In genomic region chr20:49761888-49762287, GRCh38 we compare ENCODE assay signal across 7 cellular contexts. TPM values are rescaled to one million over a fixed set of nuclear protein-coding genes. Genes with fewer than 3 reads are reported as not detected.
DNase-seq lines count a peak whose midpoint lies in the region; ATAC-seq, FAIRE-seq and TF ChIP-seq lines count a peak whose summit lies in the region.
"Not testable (repeated sequence)": the region's sequence is repeated elsewhere in the genome, so short reads cannot be mapped to it uniquely, and the experiment has no call there.

No MANE protein-coding gene starts in this region.

- not testable (repeated sequence) for H3K27me3 ChIP-seq in small intestine (ENCODE audit: control insufficient read depth in 2 of 2, insufficient read depth in 2 of 2, low read length in 2 of 2)

- not testable (repeated sequence) for TF ChIP-seq CTCF in chondrocyte (IDR thresholded peaks at IDR 0.05); fibroblast of mammary gland (conservative IDR thresholded peaks at IDR 0.05; ENCODE audit: control insufficient read depth, insufficient read depth, low read depth, low read length); fibroblast of villous mesenchyme (IDR thresholded peaks at IDR 0.05; ENCODE audit: insufficient read depth, low read depth, low read length); omental fat pad (IDR thresholded peaks at IDR 0.05)

- not testable (repeated sequence) for H3K4me3 ChIP-seq in fibroblast of mammary gland (ENCODE audit: control insufficient read depth, low read depth, low read length); fibroblast of villous mesenchyme (ENCODE audit: low read depth, low read length); small intestine (ENCODE audit: low read depth in 1 of 2, low read length in 2 of 2)

- H3K4me3 Mint-ChIP-seq in chondrocyte (ENCODE audit: unreplicated experiment) = not testable (repeated sequence)

- WGBS in small intestine, 3 donors = 67 to 74% (median 71%) methylated on average over 5 to 7 of the region's 7 CpGs

- H3K9me3 Mint-ChIP-seq in chondrocyte (ENCODE audit: low read depth) = not testable (repeated sequence)

- H3K27ac ChIP-seq in small intestine (ENCODE audit: low read depth in 1 of 2, low read length in 1 of 2) = not testable (repeated sequence)

- H3K36me3 ChIP-seq in small intestine (ENCODE audit: control insufficient read depth in 2 of 2, insufficient read depth in 2 of 2, low read length in 2 of 2) = not testable (repeated sequence)

- H3K27ac Mint-ChIP-seq in chondrocyte (ENCODE audit: unreplicated experiment) = peak overlapping the region; percentile 9

- H3K9me3 ChIP-seq in small intestine (ENCODE audit: control insufficient read depth, low read depth) = not testable (repeated sequence)

- H3K36me3 Mint-ChIP-seq in chondrocyte (ENCODE audit: low read depth) = not testable (repeated sequence)

- H3K27me3 Mint-ChIP-seq in chondrocyte (ENCODE audit: low read depth) = not testable (repeated sequence)

- H3K4me1 ChIP-seq in small intestine (ENCODE audit: control insufficient read depth in 2 of 2, insufficient read depth in 1 of 2, low read depth in 1 of 2, low read length in 1 of 2) = not testable (repeated sequence)

- not testable (repeated sequence) for FAIRE-seq in small intestine (lab: Jason Lieb, UNC)

- peak; percentile 35 for ATAC-seq in omental fat pad (ENCODE audit: low FRiP score)

- not testable (repeated sequence) for H3K4me1 Mint-ChIP-seq in chondrocyte (ENCODE audit: low read depth)

- DNase-seq in NCI-H226 (peak; percentile 31), amniotic epithelial cell (ENCODE audit: low read depth) (peak; percentile 83), fibroblast of mammary gland (ENCODE audit: low read depth) (peak; percentile 35), fibroblast of villous mesenchyme (ENCODE audit: low read depth) (peak; percentile 62), small intestine (peak; percentile 31)
- not testable (repeated sequence) for DNase-seq in chondrocyte (ENCODE audit: low spot score); omental fat pad (ENCODE audit: low spot score)

RNA-seq across cellular contexts. Expression of gene B4GALT5, which starts 48.2 kb away (rescaled TPM):
- total RNA-seq in chondrocyte (54.2 to 56.1 TPM (median 55.0 TPM) in 3 replicates), fibroblast of villous mesenchyme (19.6 and 33.7 TPM in 2 replicates), omental fat pad (10 to 100 TPM; 27.0 to 93.1 (median 31.3) TPM)
- 10 to 100 TPM; 11.9 to 24.8 (median 16.2) TPM for polyA plus RNA-seq in small intestine

RNA-seq across cellular contexts. Expression of gene SLC9A8, which starts 50.7 kb away (rescaled TPM):
- total RNA-seq in chondrocyte = 5.2 to 7.6 TPM (median 6.2 TPM) in 3 replicates
- total RNA-seq in fibroblast of villous mesenchyme = 6.8 and 7.3 TPM in 2 replicates
- 10 to 100 TPM in 3 of 4 donors, 1 to 10 TPM in 1; 8.0 to 13.3 (median 10.7) TPM for total RNA-seq in omental fat pad
- polyA plus RNA-seq in small intestine = 1 to 10 TPM; 3.5 to 8.3 (median 4.0) TPM
